In the genomic region with DNA sequence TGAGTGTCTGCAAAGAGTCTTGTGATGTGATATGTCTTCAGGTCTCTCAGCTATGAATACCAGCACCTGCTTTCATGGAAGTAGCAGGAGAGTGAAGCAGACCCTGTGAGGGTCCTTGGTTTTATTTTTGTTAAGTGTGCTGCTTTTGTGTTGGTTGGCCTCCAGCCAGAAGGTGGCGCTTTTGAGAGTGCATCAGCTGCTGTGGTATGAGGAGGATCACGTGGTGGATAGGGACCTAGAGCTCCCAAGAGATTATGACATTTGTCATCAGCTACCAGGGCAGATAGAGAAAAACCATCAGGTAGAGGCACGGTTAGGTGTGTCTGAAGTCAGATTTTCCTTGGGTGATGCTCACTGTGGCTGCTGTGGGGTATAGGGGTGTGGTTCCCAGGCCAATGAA, we compare ENCODE assay signal across 10 cellular contexts.
DNase-seq lines count a peak whose midpoint lies in the region; ATAC-seq and TF ChIP-seq lines count a peak whose summit lies in the region.
"Had no signal": no experiment of that assay in that cellular context is flagged by ENCODE, and none has a peak within 500 bp of the region (broad histone marks: within the 10 kb centered on the region; RNA-seq: fewer than 3 reads in every experiment).

No MANE protein-coding gene starts in this region.

- H3K36me3 ChIP-seq in Loucy (ENCODE audit: insufficient read depth, low read length) = no peaks in the 10 kb centered on the region

- TF ChIP-seq CTCF in GM12875 (IDR thresholded peaks at IDR 0.05; ENCODE audit: borderline replicate concordance, insufficient read depth, low read depth, low read length) = peak; percentile 51; the same call in 1 of the 2 replicates
- peak; percentile 75 for TF ChIP-seq CTCF in Loucy (conservative IDR thresholded peaks at IDR 0.05; ENCODE audit: low read length)
- TF ChIP-seq CTCF in epithelial cell of proximal tubule (conservative IDR thresholded peaks at IDR 0.05; ENCODE audit: low read depth, low read length) = peak; percentile 3

- no peak overlapping the region for H3K4me2 ChIP-seq in Loucy (ENCODE audit: low read depth, low read length, poor library complexity, severe bottlenecking)
- H3K4me2 ChIP-seq: PC-9 had no signal

- no peak overlapping the region for H3K27ac Mint-ChIP-seq in activated CD8-positive, alpha-beta memory T cell treated with anti-CD3 and anti-CD28 coated beads, Interleukin-2, amount 10 ng/mL, durations not matched to agents 7 days and 5 days
- H3K27ac Mint-ChIP-seq: mesothelial cell of epicardium had no signal

- H3K79me2 ChIP-seq in Loucy (ENCODE audit: insufficient read depth, low read length) = no peaks in the 10 kb centered on the region

- H3K9me3 Mint-ChIP-seq in activated CD8-positive, alpha-beta memory T cell treated with anti-CD3 and anti-CD28 coated beads, Interleukin-2, amount 10 ng/mL, durations not matched to agents 7 days and 5 days (ENCODE audit: low read depth) = peaks cover 2% of the 10 kb centered on the region

- no peaks in the 10 kb centered on the region for H3K4me1 Mint-ChIP-seq in activated CD8-positive, alpha-beta memory T cell treated with anti-CD3 and anti-CD28 coated beads, Interleukin-2, amount 10 ng/mL, durations not matched to agents 7 days and 5 days
- H3K4me1 Mint-ChIP-seq: mesothelial cell of epicardium had no signal

- no peaks in the 10 kb centered on the region for H3K27me3 Mint-ChIP-seq in activated CD8-positive, alpha-beta memory T cell treated with anti-CD3 and anti-CD28 coated beads, Interleukin-2, amount 10 ng/mL, durations not matched to agents 7 days and 5 days

- H3F3A ChIP-seq in Loucy (ENCODE audit: low read depth) = no peaks in the 10 kb centered on the region

- no peaks in the 10 kb centered on the region for H3K27me3 ChIP-seq in Loucy (ENCODE audit: insufficient read depth, low read length, poor library complexity, severe bottlenecking)

- H3K4me3 Mint-ChIP-seq in activated CD8-positive, alpha-beta memory T cell treated with anti-CD3 and anti-CD28 coated beads, Interleukin-2, amount 10 ng/mL, durations not matched to agents 7 days and 5 days = no peak overlapping the region
- H3K4me3 Mint-ChIP-seq: mesothelial cell of epicardium had no signal

- H3K4me1 ChIP-seq in Loucy (ENCODE audit: insufficient read depth, low read length, poor library complexity, severe bottlenecking) = no peaks in the 10 kb centered on the region

- no peak overlapping the region for H3K4me3 ChIP-seq in GM12875 (ENCODE audit: low read depth, low read length)
- no peak overlapping the region for H3K4me3 ChIP-seq in Loucy (ENCODE audit: low read length, poor library complexity, severe bottlenecking)
- H3K4me3 ChIP-seq in epithelial cell of proximal tubule (ENCODE audit: low read depth, low read length) = no peak overlapping the region
- H3K4me3 ChIP-seq: PC-9 had no signal

- peak overlapping the region; percentile 44; the same call in 1 of the 2 replicates for H2AFZ ChIP-seq in Loucy (ENCODE audit: low read length)
- H2AFZ ChIP-seq: PC-9 had no signal

- peak; percentile 74 for ATAC-seq in GM21526 (IDR thresholded peaks at IDR 0.05; ENCODE audit: low FRiP score, unreplicated experiment)
- no peak for ATAC-seq in activated CD8-positive, alpha-beta memory T cell treated with anti-CD3 and anti-CD28 coated beads, Interleukin-2, amount 10 ng/mL, durations not matched to agents 7 days and 5 days
- ATAC-seq in HG02840 (IDR thresholded peaks at IDR 0.05; ENCODE audit: low FRiP score, unreplicated experiment) = no peak

- DNase-seq in epithelial cell of proximal tubule (ENCODE audit: low read depth) (no peak), epidermal melanocyte (ENCODE audit: insufficient read length, low spot score) (no peak), kidney tubule cell (ENCODE audit: low spot score) (no peak)
- no peak for DNase-seq in activated CD8-positive, alpha-beta memory T cell treated with anti-CD3 and anti-CD28 coated beads, Interleukin-2, amount 10 ng/mL, durations not matched to agents 7 days and 5 days
- DNase-seq: PC-9 had no signal

- no peaks in the 10 kb centered on the region for H3K36me3 Mint-ChIP-seq in activated CD8-positive, alpha-beta memory T cell treated with anti-CD3 and anti-CD28 coated beads, Interleukin-2, amount 10 ng/mL, durations not matched to agents 7 days and 5 days
- H3K36me3 Mint-ChIP-seq: mesothelial cell of epicardium had no signal

- H3K9ac ChIP-seq in Loucy (ENCODE audit: low read depth, low read length, poor library complexity, severe bottlenecking) = no peak overlapping the region

- H3K9me3 ChIP-seq in Loucy (ENCODE audit: insufficient read depth, low read depth, low read length) = no peaks in the 10 kb centered on the region

- CTCF ChIA-PET in activated CD8-positive, alpha-beta memory T cell treated with anti-CD3 and anti-CD28 coated beads, Interleukin-2, amount 10 ng/mL, durations not matched to agents 7 days and 5 days (lab: Charles Lee) = interaction anchor here (1.1 kb wide), 1 partner anchor 136 kb away, joined by 4 read pairs; no protein-coding TSS in a partner anchor

- no peaks in the 10 kb centered on the region for H4K20me1 ChIP-seq in Loucy (ENCODE audit: insufficient read depth, low read length, poor library complexity, severe bottlenecking)

- H3K9me2 ChIP-seq in Loucy (replicated peaks; ENCODE audit: low read depth, low read length) = no peaks in the 10 kb centered on the region

Comparison
In these comparisons a context has a peak if more than half of its experiments do, and no peak if none do; other contexts are left out.
1. CTCF ChIP-seq: peak in every context shown above with its lines; median percentile 75 in Loucy; 51 in GM12875; 3 in epithelial cell of proximal tubule.